Comparison of ENCODE assay signal across 24 cellular contexts in the genomic region with DNA sequence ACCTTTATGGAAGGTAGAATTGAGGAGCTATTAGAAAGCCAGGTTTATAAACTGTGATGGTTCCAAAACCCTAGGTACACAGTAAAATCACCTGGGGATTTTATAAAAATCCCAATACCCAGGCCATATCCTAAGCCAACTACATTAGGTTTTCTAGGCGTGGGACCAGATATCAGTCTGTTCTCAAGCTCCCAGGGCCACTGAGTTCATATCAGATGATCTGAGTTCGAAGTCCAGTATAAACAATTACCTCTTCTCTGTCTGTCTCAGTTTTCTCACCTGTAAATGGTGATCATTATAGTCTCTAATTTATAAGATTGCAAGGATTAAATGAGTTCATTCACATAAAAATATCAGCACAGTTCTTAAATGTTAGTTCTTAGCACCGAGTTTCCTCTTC.
DNase-seq lines count a peak whose midpoint lies in the region; ATAC-seq, FAIRE-seq and TF ChIP-seq lines count a peak whose summit lies in the region.
"Had no signal": no experiment of that assay in that cellular context is flagged by ENCODE, and none has a peak within 500 bp of the region (broad histone marks: within the 10 kb centered on the region; RNA-seq: fewer than 3 reads in every experiment).

No MANE protein-coding gene starts in this region.

- intact Hi-C loops in activated CD4-positive, alpha-beta T cell treated with anti-CD3 and anti-CD28 coated beads, Interleukin-2, amount 10 ng/mL, durations not matched to agents 24 days and 14 days (cut with micrococcal nuclease) = loop anchor here (5.0 kb wide), 1 partner anchor 438 kb away; no protein-coding TSS in a partner anchor
- intact Hi-C loops in Panc1 (cut with micrococcal nuclease; ENCODE audit: unreplicated experiment) (loop anchor here (10.0 kb wide), 1 partner anchor 231 kb away; no protein-coding TSS in a partner anchor), pancreas (cut with DNase I) (loop anchor here in 2 of 3 donors (5.0 to 10.0 kb wide), 2 partner anchors 321 to 323 kb away; no protein-coding TSS in a partner anchor)

- in situ Hi-C loops in Panc1 (cut with HindIII; ENCODE audit: low pct_unique_long_range_greater_than_20kb, low sequenced_read_pairs) = no loop called here

- peak overlapping the region; percentile 56 to 99 for H2BK12ac ChIP-seq in mesenchymal stem cell (ENCODE audit: low read length in 2 of 2)

- H3K18ac ChIP-seq in mesenchymal stem cell (ENCODE audit: low read depth in 1 of 2, low read length in 2 of 2) = no peak overlapping the region

- no peaks in the 10 kb centered on the region for H3K9me3 ChIP-seq in Panc1 (ENCODE audit: control insufficient read depth, insufficient read depth, low read depth, low read length)
- no peaks in the 10 kb centered on the region for H3K9me3 ChIP-seq in mesenchymal stem cell (ENCODE audit: control insufficient read depth, low read length)
- H3K9me3 ChIP-seq in small intestine (ENCODE audit: control insufficient read depth, low read depth) = no peaks in the 10 kb centered on the region
- H3K9me3 ChIP-seq in pancreas = no peaks in the 10 kb centered on the region
- H3K9me3 ChIP-seq: BLaER1, Caco-2, HAP-1 had no signal

- CTCF ChIA-PET in Panc1 (lab: Charles Lee) = no interaction called here

- no peak overlapping the region for H2BK120ac ChIP-seq in mesenchymal stem cell (ENCODE audit: low read depth, low read length)

- no peak overlapping the region for H3K27ac Mint-ChIP-seq in activated CD4-positive, alpha-beta T cell treated with anti-CD3 and anti-CD28 coated beads, Interleukin-2, amount 10 ng/mL, durations not matched to agents 24 days and 14 days
- H3K27ac Mint-ChIP-seq: B cell; CD4-positive, CD25-positive, alpha-beta regulatory T cell; CD8-positive, alpha-beta T cell had no signal

- 97% methylated on average over 3 of the region's 3 CpGs for WGBS in mesenchymal stem cell
- WGBS in small intestine, 3 donors = 22 to 68% (median 46%) methylated on average over 3 of the region's 3 CpGs
- WGBS in pancreas, 2 donors = 59 to 65% methylated on average over 3 of the region's 3 CpGs

- H3K9ac ChIP-seq in mesenchymal stem cell (ENCODE audit: low read length) = no peak overlapping the region
- H3K9ac ChIP-seq: BLaER1 had no signal

- H3K36me3 ChIP-seq in Panc1 (ENCODE audit: control insufficient read depth, insufficient read depth, low read length) (no peaks in the 10 kb centered on the region), mesenchymal stem cell (ENCODE audit: control insufficient read depth in 1 of 2, insufficient read depth in 2 of 2, low read depth in 1 of 2, low read length in 2 of 2) (no peaks in the 10 kb centered on the region), small intestine (ENCODE audit: control insufficient read depth in 2 of 2, insufficient read depth in 2 of 2, low read length in 2 of 2) (no peaks in the 10 kb centered on the region), pancreas (no peaks in the 10 kb centered on the region)
- H3K36me3 ChIP-seq: BLaER1, HAP-1 had no signal

- no peak for ATAC-seq in Panc1
- no peak for ATAC-seq in pancreas
- no peak for ATAC-seq in HG02852 (IDR thresholded peaks at IDR 0.05; ENCODE audit: unreplicated experiment)
- ATAC-seq: CD8-positive, alpha-beta T cell; GM12878 had no signal

- no TSS peak for BruUV-seq in Panc1 (replicated peaks; lab: Mats Ljungman, UMichigan)

- no peak overlapping the region for H3K4me2 ChIP-seq in mesenchymal stem cell (ENCODE audit: low read length, poor library complexity, severe bottlenecking)
- H3K4me2 ChIP-seq: BLaER1 had no signal

- no peak overlapping the region for H2AFZ ChIP-seq in mesenchymal stem cell (ENCODE audit: low read depth, low read length)

- no peak for TF ChIP-seq CTCF in Panc1 (IDR thresholded peaks at IDR 0.05)
- no peak for TF ChIP-seq CTCF in pancreas (IDR thresholded peaks at IDR 0.05)

- FAIRE-seq in small intestine (lab: Jason Lieb, UNC) = no peak
- FAIRE-seq in pancreas (lab: Jason Lieb, UNC) = no peak
- FAIRE-seq: A204.1, GM12878, H54 had no signal

- peaks cover 28% of the 10 kb centered on the region for H3K4me1 Mint-ChIP-seq in activated CD4-positive, alpha-beta T cell treated with anti-CD3 and anti-CD28 coated beads, Interleukin-2, amount 10 ng/mL, durations not matched to agents 24 days and 14 days

- H3K14ac ChIP-seq in mesenchymal stem cell (ENCODE audit: low read length in 2 of 2) = no peak overlapping the region

- no peak overlapping the region for H2AK5ac ChIP-seq in mesenchymal stem cell (ENCODE audit: low read length, severe bottlenecking)

- H2BK5ac ChIP-seq in mesenchymal stem cell (ENCODE audit: low read depth, low read length, poor library complexity, severe bottlenecking) = no peak overlapping the region

- no peaks in the 10 kb centered on the region for H3K79me1 ChIP-seq in mesenchymal stem cell (replicated peaks; ENCODE audit: low read length, poor library complexity, severe bottlenecking)

- no peak overlapping the region for H3K23ac ChIP-seq in mesenchymal stem cell (ENCODE audit: low read length in 2 of 2)

- H3K27me3 Mint-ChIP-seq in activated CD4-positive, alpha-beta T cell treated with anti-CD3 and anti-CD28 coated beads, Interleukin-2, amount 10 ng/mL, durations not matched to agents 24 days and 14 days = peaks cover 3% of the 10 kb centered on the region

- H3K27ac ChIP-seq in Panc1 (ENCODE audit: low read length) = peak overlapping the region; percentile 58; the same call in 1 of the 2 replicates
- no peak overlapping the region for H3K27ac ChIP-seq in mesenchymal stem cell (ENCODE audit: low read length, poor library complexity, severe bottlenecking)
- no peak overlapping the region for H3K27ac ChIP-seq in small intestine (ENCODE audit: low read depth in 1 of 2, low read length in 1 of 2)
- no peak overlapping the region for H3K27ac ChIP-seq in pancreas
- H3K27ac ChIP-seq: 22Rv1, BLaER1, C4-2B had no signal

- H4K8ac ChIP-seq in mesenchymal stem cell (ENCODE audit: low read length) = no peak overlapping the region

- H3K4ac ChIP-seq in mesenchymal stem cell (ENCODE audit: low read depth in 1 of 2, low read length in 2 of 2) = no peak overlapping the region

- H3K4me3 Mint-ChIP-seq in activated CD4-positive, alpha-beta T cell treated with anti-CD3 and anti-CD28 coated beads, Interleukin-2, amount 10 ng/mL, durations not matched to agents 24 days and 14 days = no peak overlapping the region
- H3K4me3 Mint-ChIP-seq: B cell; CD4-positive, CD25-positive, alpha-beta regulatory T cell; CD8-positive, alpha-beta T cell; HFFc6 had no signal

- H4K91ac ChIP-seq in mesenchymal stem cell (ENCODE audit: low read length) = no peak overlapping the region

- H3K36me3 Mint-ChIP-seq in activated CD4-positive, alpha-beta T cell treated with anti-CD3 and anti-CD28 coated beads, Interleukin-2, amount 10 ng/mL, durations not matched to agents 24 days and 14 days (ENCODE audit: low read depth) = no peaks in the 10 kb centered on the region
- H3K36me3 Mint-ChIP-seq: CD4-positive, CD25-positive, alpha-beta regulatory T cell; CD8-positive, alpha-beta T cell had no signal

- no peaks in the 10 kb centered on the region for H3K27me3 ChIP-seq in Panc1 (ENCODE audit: control insufficient read depth, insufficient read depth, low read length)
- no peaks in the 10 kb centered on the region for H3K27me3 ChIP-seq in mesenchymal stem cell (ENCODE audit: control insufficient read depth in 1 of 2, insufficient read depth in 1 of 2, low read length in 2 of 2)
- no peaks in the 10 kb centered on the region for H3K27me3 ChIP-seq in small intestine (ENCODE audit: control insufficient read depth in 2 of 2, insufficient read depth in 2 of 2, low read length in 2 of 2)
- no peaks in the 10 kb centered on the region for H3K27me3 ChIP-seq in pancreas
- H3K27me3 ChIP-seq: BLaER1 had no signal

- H3K4me3 ChIP-seq in Panc1 (ENCODE audit: low read depth in 2 of 2, low read length in 2 of 2) = no peak overlapping the region
- no peak overlapping the region for H3K4me3 ChIP-seq in mesenchymal stem cell (ENCODE audit: insufficient read depth in 1 of 2, low read depth in 1 of 2, low read length in 2 of 2)
- no peak overlapping the region for H3K4me3 ChIP-seq in small intestine (ENCODE audit: low read depth in 1 of 2, low read length in 2 of 2)
- H3K4me3 ChIP-seq in pancreas = no peak overlapping the region
- H3K4me3 ChIP-seq: BLaER1, GM12878, HAP-1 had no signal

- DNase-seq in activated CD4-positive, alpha-beta T cell treated with anti-CD3 and anti-CD28 coated beads, Interleukin-2, amount 10 ng/mL, durations not matched to agents 24 days and 14 days = peak; percentile 20
- DNase-seq in activated CD4-positive, alpha-beta T cell treated with anti-CD3 and anti-CD28 coated beads for 1 hour = no peak
- DNase-seq in Panc1 (ENCODE audit: low read depth, low spot score) = no peak
- no peak for DNase-seq in mesenchymal stem cell
- DNase-seq in small intestine = peak; percentile 60
- no peak for DNase-seq in pancreas
- no peak for DNase-seq in activated CD4-positive, CD25-positive, alpha-beta regulatory T cell treated with anti-CD3 and anti-CD28 coated beads, Interleukin-2, amount 50 U/mL, for 72 hours
- DNase-seq: Caco-2; CD4-positive, CD25-positive, alpha-beta regulatory T cell; CD8-positive, alpha-beta T cell; DMS79; EL; GDM1; GOT3; HFFc6 had no signal

- peaks cover 22% of the 10 kb centered on the region for H3K4me1 ChIP-seq in Panc1 (ENCODE audit: control insufficient read depth, insufficient read depth, low read length)
- peaks cover 3% of the 10 kb centered on the region for H3K4me1 ChIP-seq in mesenchymal stem cell (ENCODE audit: control insufficient read depth, insufficient read depth, low read depth, low read length)
- peaks cover 4 to 5% of the 10 kb centered on the region in 2 donors for H3K4me1 ChIP-seq in small intestine (ENCODE audit: control insufficient read depth in 2 of 2, insufficient read depth in 1 of 2, low read depth in 1 of 2, low read length in 1 of 2)
- peaks cover 0 to 20% (median 8%) of the 10 kb centered on the region in 3 donors for H3K4me1 ChIP-seq in pancreas
- H3K4me1 ChIP-seq: HAP-1 had no signal

- H2BK15ac ChIP-seq in mesenchymal stem cell (ENCODE audit: low read depth, poor library complexity, severe bottlenecking) = no peak overlapping the region

- H3K9me3 Mint-ChIP-seq in activated CD4-positive, alpha-beta T cell treated with anti-CD3 and anti-CD28 coated beads, Interleukin-2, amount 10 ng/mL, durations not matched to agents 24 days and 14 days = no peaks in the 10 kb centered on the region
- H3K9me3 Mint-ChIP-seq: CD4-positive, CD25-positive, alpha-beta regulatory T cell; CD8-positive, alpha-beta T cell; HFFc6 had no signal

- POLR2A ChIA-PET in Panc1 (lab: Charles Lee) = no interaction called here

Comparison
In these comparisons a context has a peak if more than half of its experiments do, and no peak if none do; other contexts are left out.
1. DNase-seq: peak in activated CD4-positive, alpha-beta T cell treated with anti-CD3 and anti-CD28 coated beads, Interleukin-2, amount 10 ng/mL, durations not matched to agents 24 days and 14 days (single experiment) and small intestine (single experiment); none in activated CD4-positive, alpha-beta T cell treated with anti-CD3 and anti-CD28 coated beads for 1 hour (single experiment), Panc1 (single experiment), mesenchymal stem cell (single experiment), pancreas (0 of 6) and activated CD4-positive, CD25-positive, alpha-beta regulatory T cell treated with anti-CD3 and anti-CD28 coated beads, Interleukin-2, amount 50 U/mL, for 72 hours (single experiment).